In genomic region chr1:115426990-115427389, GRCh38 we compare ENCODE assay signal across 3 cellular contexts.
TF ChIP-seq lines count a peak whose summit lies in the region.

No MANE protein-coding gene starts in this region.

TF ChIP-seq in A549, 52 proteins besides CTCF, POLR2A, EP300 and RAD21:
- TF ChIP-seq RCOR1 (IDR thresholded peaks at IDR 0.05; ENCODE audit: low read depth, low read length) (no peak), HOXA7 (CRISPR knock-in tag; IDR thresholded peaks at IDR 0.05) (no peak), ZC3H11A (IDR thresholded peaks at IDR 0.05) (no peak), RFX5 (IDR thresholded peaks at IDR 0.05) (no peak), ELK1 (IDR thresholded peaks at IDR 0.05; ENCODE audit: low read depth, low read length) (no peak), MAX (IDR thresholded peaks at IDR 0.05) (no peak), KDM5A (IDR thresholded peaks at IDR 0.05) (no peak)
- TF ChIP-seq, protein P1, sequence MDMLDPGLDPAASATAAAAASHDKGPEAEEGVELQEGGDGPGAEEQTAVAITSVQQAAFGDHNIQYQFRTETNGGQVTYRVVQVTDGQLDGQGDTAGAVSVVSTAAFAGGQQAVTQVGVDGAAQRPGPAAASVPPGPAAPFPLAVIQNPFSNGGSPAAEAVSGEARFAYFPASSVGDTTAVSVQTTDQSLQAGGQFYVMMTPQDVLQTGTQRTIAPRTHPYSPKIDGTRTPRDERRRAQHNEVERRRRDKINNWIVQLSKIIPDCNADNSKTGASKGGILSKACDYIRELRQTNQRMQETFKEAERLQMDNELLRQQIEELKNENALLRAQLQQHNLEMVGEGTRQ (IDR thresholded peaks at IDR 0.05), result peak; percentile 45; the same call in 1 of the 2 replicates

TF ChIP-seq in IMR-90, 13 proteins besides CTCF, POLR2A, EP300 and RAD21:
- TF ChIP-seq ELK1 (IDR thresholded peaks at IDR 0.05; ENCODE audit: borderline replicate concordance, low read depth, low read length) (no peak), FOS (IDR thresholded peaks at IDR 0.05; ENCODE audit: low read depth, low read length) (no peak), RCOR1 (IDR thresholded peaks at IDR 0.05; ENCODE audit: insufficient replicate concordance, low read length) (no peak)
- TF ChIP-seq, protein P1 (IDR thresholded peaks at IDR 0.05; ENCODE audit: low read depth, low read length), result peak; percentile 55

TF ChIP-seq in GM23338, 12 proteins besides CTCF, POLR2A, EP300 and RAD21:
- TF ChIP-seq NANOG (IDR thresholded peaks at IDR 0.05; ENCODE audit: borderline replicate concordance) (no peak), ZNF114 (CRISPR knock-in tag; IDR thresholded peaks at IDR 0.05) (no peak), ZNF462 (CRISPR knock-in tag; IDR thresholded peaks at IDR 0.05) (no peak)
TF ChIP-seq in GM23338: peak in this region for 0.
